Comparison of ENCODE assay signal across 2 cellular contexts in the genomic region with DNA sequence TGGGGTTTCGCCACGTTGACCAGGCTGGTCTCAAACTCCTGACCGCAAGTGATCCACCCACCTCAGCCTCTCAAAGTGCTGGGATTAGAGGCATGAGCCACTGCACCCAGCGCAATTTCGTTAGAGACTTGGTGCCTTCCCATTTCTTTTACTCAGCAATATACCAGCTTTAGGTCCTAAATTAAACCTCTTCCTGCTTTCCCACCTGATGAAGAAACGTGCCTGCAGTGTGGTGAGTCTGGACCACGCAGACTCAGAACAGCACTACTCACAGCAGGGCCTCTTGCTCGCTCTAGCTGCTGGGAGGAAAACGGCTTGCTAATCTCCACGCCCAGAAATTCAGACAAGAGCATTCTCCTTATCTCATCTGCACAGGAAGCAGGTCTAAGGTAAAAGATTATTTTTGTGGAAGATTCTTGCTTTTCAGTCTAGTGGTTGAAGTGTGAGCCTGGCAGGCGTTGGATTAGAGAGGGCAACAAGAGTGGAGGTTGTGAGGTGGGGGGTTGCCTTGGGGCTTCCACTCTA.
TF ChIP-seq lines count a peak whose summit lies in the region.

A gene (plus strand): TSS at position 248 of the 525 bp plus-strand sequence. CDS start 25,346 bp downstream, outside the sequence.

TF ChIP-seq in HEK293, 187 proteins besides CTCF, POLR2A, EP300 and RAD21 (continued from another document):
- TF ChIP-seq, protein P1, sequence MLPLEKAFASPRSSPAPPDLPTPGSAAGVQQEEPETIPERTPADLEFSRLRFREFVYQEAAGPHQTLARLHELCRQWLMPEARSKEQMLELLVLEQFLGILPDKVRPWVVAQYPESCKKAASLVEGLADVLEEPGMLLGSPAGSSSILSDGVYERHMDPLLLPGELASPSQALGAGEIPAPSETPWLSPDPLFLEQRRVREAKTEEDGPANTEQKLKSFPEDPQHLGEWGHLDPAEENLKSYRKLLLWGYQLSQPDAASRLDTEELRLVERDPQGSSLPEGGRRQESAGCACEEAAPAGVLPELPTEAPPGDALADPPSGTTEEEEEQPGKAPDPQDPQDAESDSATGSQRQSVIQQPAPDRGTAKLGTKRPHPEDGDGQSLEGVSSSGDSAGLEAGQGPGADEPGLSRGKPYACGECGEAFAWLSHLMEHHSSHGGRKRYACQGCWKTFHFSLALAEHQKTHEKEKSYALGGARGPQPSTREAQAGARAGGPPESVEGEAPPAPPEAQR (tag by site-specific recombination; IDR thresholded peaks at IDR 0.05) = no peak
- TF ChIP-seq GLIS2 (tag by site-specific recombination; IDR thresholded peaks at IDR 0.05) (no peak), ZIC2 (tag by site-specific recombination; IDR thresholded peaks at IDR 0.05) (0 out of 2 replicates have a peak, but pooled peaks have one; percentile 29)
- TF ChIP-seq, protein P2, sequence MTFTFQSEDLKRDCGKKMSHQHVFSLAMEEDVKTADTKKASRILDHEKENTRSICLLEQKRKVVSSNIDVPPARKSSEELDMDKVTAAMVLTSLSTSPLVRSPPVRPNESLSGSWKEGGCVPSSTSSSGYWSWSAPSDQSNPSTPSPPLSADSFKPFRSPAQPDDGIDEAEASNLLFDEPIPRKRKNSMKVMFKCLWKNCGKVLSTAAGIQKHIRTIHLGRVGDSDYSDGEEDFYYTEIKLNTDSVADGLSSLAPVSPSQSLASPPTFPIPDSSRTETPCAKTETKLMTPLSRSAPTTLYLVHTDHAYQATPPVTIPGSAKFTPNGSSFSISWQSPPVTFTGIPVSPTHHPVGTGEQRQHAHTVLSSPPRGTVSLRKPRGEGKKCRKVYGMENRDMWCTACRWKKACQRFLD (tag by site-specific recombination; IDR thresholded peaks at IDR 0.05) = no peak

TF ChIP-seq in K562, 482 proteins besides CTCF, POLR2A, EP300 and RAD21 (continued from another document and continues in another):
- TF ChIP-seq, protein P3, sequence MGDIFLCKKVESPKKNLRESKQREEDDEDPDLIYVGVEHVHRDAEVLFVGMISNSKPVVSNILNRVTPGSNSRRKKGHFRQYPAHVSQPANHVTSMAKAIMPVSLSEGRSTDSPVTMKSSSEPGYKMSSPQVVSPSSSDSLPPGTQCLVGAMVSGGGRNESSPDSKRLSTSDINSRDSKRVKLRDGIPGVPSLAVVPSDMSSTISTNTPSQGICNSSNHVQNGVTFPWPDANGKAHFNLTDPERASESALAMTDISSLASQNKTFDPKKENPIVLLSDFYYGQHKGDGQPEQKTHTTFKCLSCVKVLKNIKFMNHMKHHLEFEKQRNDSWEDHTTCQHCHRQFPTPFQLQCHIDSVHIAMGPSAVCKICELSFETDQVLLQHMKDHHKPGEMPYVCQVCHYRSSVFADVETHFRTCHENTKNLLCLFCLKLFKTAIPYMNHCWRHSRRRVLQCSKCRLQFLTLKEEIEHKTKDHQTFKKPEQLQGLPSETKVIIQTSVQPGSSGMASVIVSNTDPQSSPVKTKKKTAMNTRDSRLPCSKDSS (IDR thresholded peaks at IDR 0.05; ENCODE audit: low read depth, partially characterized antibody) = no peak
- TF ChIP-seq, protein P4, sequence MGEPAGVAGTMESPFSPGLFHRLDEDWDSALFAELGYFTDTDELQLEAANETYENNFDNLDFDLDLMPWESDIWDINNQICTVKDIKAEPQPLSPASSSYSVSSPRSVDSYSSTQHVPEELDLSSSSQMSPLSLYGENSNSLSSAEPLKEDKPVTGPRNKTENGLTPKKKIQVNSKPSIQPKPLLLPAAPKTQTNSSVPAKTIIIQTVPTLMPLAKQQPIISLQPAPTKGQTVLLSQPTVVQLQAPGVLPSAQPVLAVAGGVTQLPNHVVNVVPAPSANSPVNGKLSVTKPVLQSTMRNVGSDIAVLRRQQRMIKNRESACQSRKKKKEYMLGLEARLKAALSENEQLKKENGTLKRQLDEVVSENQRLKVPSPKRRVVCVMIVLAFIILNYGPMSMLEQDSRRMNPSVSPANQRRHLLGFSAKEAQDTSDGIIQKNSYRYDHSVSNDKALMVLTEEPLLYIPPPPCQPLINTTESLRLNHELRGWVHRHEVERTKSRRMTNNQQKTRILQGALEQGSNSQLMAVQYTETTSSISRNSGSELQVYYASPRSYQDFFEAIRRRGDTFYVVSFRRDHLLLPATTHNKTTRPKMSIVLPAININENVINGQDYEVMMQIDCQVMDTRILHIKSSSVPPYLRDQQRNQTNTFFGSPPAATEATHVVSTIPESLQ (CRISPR knock-in tag; IDR thresholded peaks at IDR 0.05) = no peak
- TF ChIP-seq EP400 (IDR thresholded peaks at IDR 0.05) = peak; percentile 73
- TF ChIP-seq ZNF561 (CRISPR knock-in tag; conservative IDR thresholded peaks at IDR 0.05) = no peak
- no peak for TF ChIP-seq CBFB (CRISPR knock-in tag; IDR thresholded peaks at IDR 0.05)
- no peak for TF ChIP-seq ZC3H11A (IDR thresholded peaks at IDR 0.05; ENCODE audit: low read depth, low read length)
- TF ChIP-seq ETV5 (CRISPR knock-in tag; IDR thresholded peaks at IDR 0.05; ENCODE audit: low read depth) = no peak
- TF ChIP-seq, protein P5, sequence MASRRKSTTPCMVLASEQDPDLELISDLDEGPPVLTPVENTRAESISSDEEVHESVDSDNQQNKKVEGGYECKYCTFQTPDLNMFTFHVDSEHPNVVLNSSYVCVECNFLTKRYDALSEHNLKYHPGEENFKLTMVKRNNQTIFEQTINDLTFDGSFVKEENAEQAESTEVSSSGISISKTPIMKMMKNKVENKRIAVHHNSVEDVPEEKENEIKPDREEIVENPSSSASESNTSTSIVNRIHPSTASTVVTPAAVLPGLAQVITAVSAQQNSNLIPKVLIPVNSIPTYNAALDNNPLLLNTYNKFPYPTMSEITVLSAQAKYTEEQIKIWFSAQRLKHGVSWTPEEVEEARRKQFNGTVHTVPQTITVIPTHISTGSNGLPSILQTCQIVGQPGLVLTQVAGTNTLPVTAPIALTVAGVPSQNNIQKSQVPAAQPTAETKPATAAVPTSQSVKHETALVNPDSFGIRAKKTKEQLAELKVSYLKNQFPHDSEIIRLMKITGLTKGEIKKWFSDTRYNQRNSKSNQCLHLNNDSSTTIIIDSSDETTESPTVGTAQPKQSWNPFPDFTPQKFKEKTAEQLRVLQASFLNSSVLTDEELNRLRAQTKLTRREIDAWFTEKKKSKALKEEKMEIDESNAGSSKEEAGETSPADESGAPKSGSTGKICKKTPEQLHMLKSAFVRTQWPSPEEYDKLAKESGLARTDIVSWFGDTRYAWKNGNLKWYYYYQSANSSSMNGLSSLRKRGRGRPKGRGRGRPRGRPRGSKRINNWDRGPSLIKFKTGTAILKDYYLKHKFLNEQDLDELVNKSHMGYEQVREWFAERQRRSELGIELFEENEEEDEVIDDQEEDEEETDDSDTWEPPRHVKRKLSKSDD (conservative IDR thresholded peaks at IDR 0.05; ENCODE audit: low read length) = no peak
- TF ChIP-seq IRF2 (CRISPR knock-in tag; IDR thresholded peaks at IDR 0.05) = no peak
- no peak for TF ChIP-seq SRSF1 (IDR thresholded peaks at IDR 0.05; ENCODE audit: low read depth, low read length)
- TF ChIP-seq, protein P6, sequence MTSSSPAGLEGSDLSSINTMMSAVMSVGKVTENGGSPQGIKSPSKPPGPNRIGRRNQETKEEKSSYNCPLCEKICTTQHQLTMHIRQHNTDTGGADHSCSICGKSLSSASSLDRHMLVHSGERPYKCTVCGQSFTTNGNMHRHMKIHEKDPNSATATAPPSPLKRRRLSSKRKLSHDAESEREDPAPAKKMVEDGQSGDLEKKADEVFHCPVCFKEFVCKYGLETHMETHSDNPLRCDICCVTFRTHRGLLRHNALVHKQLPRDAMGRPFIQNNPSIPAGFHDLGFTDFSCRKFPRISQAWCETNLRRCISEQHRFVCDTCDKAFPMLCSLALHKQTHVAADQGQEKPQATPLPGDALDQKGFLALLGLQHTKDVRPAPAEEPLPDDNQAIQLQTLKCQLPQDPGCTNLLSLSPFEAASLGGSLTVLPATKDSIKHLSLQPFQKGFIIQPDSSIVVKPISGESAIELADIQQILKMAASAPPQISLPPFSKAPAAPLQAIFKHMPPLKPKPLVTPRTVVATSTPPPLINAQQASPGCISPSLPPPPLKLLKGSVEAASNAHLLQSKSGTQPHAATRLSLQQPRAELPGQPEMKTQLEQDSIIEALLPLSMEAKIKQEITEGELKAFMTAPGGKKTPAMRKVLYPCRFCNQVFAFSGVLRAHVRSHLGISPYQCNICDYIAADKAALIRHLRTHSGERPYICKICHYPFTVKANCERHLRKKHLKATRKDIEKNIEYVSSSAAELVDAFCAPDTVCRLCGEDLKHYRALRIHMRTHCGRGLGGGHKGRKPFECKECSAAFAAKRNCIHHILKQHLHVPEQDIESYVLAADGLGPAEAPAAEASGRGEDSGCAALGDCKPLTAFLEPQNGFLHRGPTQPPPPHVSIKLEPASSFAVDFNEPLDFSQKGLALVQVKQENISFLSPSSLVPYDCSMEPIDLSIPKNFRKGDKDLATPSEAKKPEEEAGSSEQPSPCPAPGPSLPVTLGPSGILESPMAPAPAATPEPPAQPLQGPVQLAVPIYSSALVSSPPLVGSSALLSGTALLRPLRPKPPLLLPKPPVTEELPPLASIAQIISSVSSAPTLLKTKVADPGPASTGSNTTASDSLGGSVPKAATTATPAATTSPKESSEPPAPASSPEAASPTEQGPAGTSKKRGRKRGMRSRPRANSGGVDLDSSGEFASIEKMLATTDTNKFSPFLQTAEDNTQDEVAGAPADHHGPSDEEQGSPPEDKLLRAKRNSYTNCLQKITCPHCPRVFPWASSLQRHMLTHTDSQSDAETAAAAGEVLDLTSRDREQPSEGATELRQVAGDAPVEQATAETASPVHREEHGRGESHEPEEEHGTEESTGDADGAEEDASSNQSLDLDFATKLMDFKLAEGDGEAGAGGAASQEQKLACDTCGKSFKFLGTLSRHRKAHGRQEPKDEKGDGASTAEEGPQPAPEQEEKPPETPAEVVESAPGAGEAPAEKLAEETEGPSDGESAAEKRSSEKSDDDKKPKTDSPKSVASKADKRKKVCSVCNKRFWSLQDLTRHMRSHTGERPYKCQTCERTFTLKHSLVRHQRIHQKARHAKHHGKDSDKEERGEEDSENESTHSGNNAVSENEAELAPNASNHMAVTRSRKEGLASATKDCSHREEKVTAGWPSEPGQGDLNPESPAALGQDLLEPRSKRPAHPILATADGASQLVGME (CRISPR knock-in tag; IDR thresholded peaks at IDR 0.05) = no peak
- no peak for TF ChIP-seq NR2C1 (IDR thresholded peaks at IDR 0.05)
- TF ChIP-seq NR2C1 (tag; IDR thresholded peaks at IDR 0.05) = no peak
- no peak for TF ChIP-seq ERF (CRISPR knock-in tag; IDR thresholded peaks at IDR 0.05)
- no peak for TF ChIP-seq ZNF232 (CRISPR knock-in tag; IDR thresholded peaks at IDR 0.05)
- no peak for TF ChIP-seq POLR2G (IDR thresholded peaks at IDR 0.05; ENCODE audit: low read depth, low read length)
- no peak for TF ChIP-seq SRSF7 (optimal IDR thresholded peaks at IDR 0.05; ENCODE audit: low read depth, low read length)
- TF ChIP-seq HCFC1 (IDR thresholded peaks at IDR 0.05; ENCODE audit: low read depth, low read length) = no peak
- TF ChIP-seq POLR2AphosphoS5 (IDR thresholded peaks at IDR 0.05; ENCODE audit: control insufficient read depth, insufficient read depth, low read depth, low read length) = peak; percentile 97
- peak; percentile 91 for TF ChIP-seq ETV1 (tag; conservative IDR thresholded peaks at IDR 0.05; ENCODE audit: low read depth)
- TF ChIP-seq ARID1B (IDR thresholded peaks at IDR 0.05) = peak; percentile 98
- peak; percentile 55 for TF ChIP-seq SMAD1 (IDR thresholded peaks at IDR 0.05; ENCODE audit: low read depth, low read length, partially characterized antibody)
- no peak for TF ChIP-seq ZNF445 (CRISPR knock-in tag; IDR thresholded peaks at IDR 0.05; ENCODE audit: low read depth)
- TF ChIP-seq SMARCA5 (IDR thresholded peaks at IDR 0.05) = no peak
- peak; percentile 78 for TF ChIP-seq HDAC3 (IDR thresholded peaks at IDR 0.05; ENCODE audit: borderline replicate concordance, partially characterized antibody)
- TF ChIP-seq CREM (IDR thresholded peaks at IDR 0.05; ENCODE audit: low read depth) = peak; percentile 66
- TF ChIP-seq PRMT5 (CRISPR knock-in tag; IDR thresholded peaks at IDR 0.05) = no peak
- no peak for TF ChIP-seq MCM7 (IDR thresholded peaks at IDR 0.05)
- no peak for TF ChIP-seq NFE2 (IDR thresholded peaks at IDR 0.05; ENCODE audit: low read depth)
- TF ChIP-seq RFX1 (IDR thresholded peaks at IDR 0.05) = no peak
- TF ChIP-seq DPF2 (IDR thresholded peaks at IDR 0.05) = peak; percentile 97
- TF ChIP-seq LEF1 (IDR thresholded peaks at IDR 0.05) = peak; percentile 95
- TF ChIP-seq NCOA1 (IDR thresholded peaks at IDR 0.05; ENCODE audit: low read depth) = peak; percentile 83
- TF ChIP-seq SIX5 (IDR thresholded peaks at IDR 0.05; ENCODE audit: borderline replicate concordance in 1 of 2, insufficient read depth in 1 of 2, low read depth in 1 of 2, low read length in 2 of 2) = no peak
- TF ChIP-seq ELF2 (CRISPR knock-in tag; IDR thresholded peaks at IDR 0.05) = no peak
- peak; percentile 95 for TF ChIP-seq L3MBTL2 (IDR thresholded peaks at IDR 0.05)
- no peak for TF ChIP-seq CAMTA2 (CRISPR knock-in tag; conservative IDR thresholded peaks at IDR 0.05)
- TF ChIP-seq ZNF583 (CRISPR knock-in tag; IDR thresholded peaks at IDR 0.05) = 0 out of 2 replicates have a peak, but pooled peaks have one; percentile 14
- no peak for TF ChIP-seq BRCA1 (IDR thresholded peaks at IDR 0.05)
- no peak for TF ChIP-seq BRCA1 (CRISPR knock-in tag; IDR thresholded peaks at IDR 0.05)
- TF ChIP-seq, protein P7, sequence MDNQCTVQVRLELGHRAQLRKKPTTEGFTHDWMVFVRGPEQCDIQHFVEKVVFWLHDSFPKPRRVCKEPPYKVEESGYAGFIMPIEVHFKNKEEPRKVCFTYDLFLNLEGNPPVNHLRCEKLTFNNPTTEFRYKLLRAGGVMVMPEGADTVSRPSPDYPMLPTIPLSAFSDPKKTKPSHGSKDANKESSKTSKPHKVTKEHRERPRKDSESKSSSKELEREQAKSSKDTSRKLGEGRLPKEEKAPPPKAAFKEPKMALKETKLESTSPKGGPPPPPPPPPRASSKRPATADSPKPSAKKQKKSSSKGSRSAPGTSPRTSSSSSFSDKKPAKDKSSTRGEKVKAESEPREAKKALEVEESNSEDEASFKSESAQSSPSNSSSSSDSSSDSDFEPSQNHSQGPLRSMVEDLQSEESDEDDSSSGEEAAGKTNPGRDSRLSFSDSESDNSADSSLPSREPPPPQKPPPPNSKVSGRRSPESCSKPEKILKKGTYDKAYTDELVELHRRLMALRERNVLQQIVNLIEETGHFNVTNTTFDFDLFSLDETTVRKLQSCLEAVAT (IDR thresholded peaks at IDR 0.05) = peak in 1 of 2 experiments; percentile 46; a peak in 1 of 4 replicates
- TF ChIP-seq KLF10 (CRISPR knock-in tag; IDR thresholded peaks at IDR 0.05) = no peak
- no peak for TF ChIP-seq NCOA4 (IDR thresholded peaks at IDR 0.05; ENCODE audit: partially characterized antibody)
- no peak for TF ChIP-seq HMG20B (CRISPR knock-in tag; IDR thresholded peaks at IDR 0.05)
